Comparison of ENCODE assay signal across 11 cellular contexts in the genomic region with DNA sequence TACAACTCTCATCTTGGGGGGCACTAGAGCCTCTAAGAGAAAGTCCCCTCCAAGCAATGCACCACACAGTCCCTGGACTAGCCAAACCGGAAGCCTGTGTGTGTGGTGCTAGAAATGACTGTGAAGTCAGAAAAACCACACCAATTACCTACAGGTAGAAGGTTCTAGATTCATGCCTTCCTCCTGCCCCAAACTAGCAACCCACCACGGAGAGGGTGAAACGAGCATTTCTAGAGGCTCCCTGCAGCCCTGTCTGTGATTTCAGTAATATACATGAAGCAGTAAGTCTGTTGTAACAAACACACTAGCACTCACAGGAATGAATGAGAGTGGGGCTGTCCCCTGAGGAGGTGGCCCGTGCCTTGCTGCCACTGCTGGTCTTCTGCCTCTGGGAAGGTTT. TPM values are rescaled to one million over a fixed set of nuclear protein-coding genes. Genes with fewer than 3 reads are reported as not detected.
DNase-seq lines count a peak whose midpoint lies in the region; ATAC-seq and TF ChIP-seq lines count a peak whose summit lies in the region.
"Had no signal": no experiment of that assay in that cellular context is flagged by ENCODE, and none has a peak within 500 bp of the region (broad histone marks: within the 10 kb centered on the region; RNA-seq: fewer than 3 reads in every experiment).

No MANE protein-coding gene starts in this region.

- ATAC-seq in HG02870 (IDR thresholded peaks at IDR 0.05; ENCODE audit: unreplicated experiment), result peak; percentile 40

- no peaks in the 10 kb centered on the region for H3K9me3 Mint-ChIP-seq in brain
- H3K9me3 Mint-ChIP-seq in type B pancreatic cell, result no peaks in the 10 kb centered on the region

- H3K4me1 Mint-ChIP-seq in brain (peaks cover 98% of the 10 kb centered on the region), type B pancreatic cell (ENCODE audit: unreplicated experiment) (peaks cover 78% of the 10 kb centered on the region)

- peak overlapping the region in 2 of 5 experiments; percentile 43 to 70 for H3K4me3 Mint-ChIP-seq in brain
- peak overlapping the region; percentile 78 for H3K4me3 Mint-ChIP-seq in type B pancreatic cell

- H3K27me3 Mint-ChIP-seq in brain, result peaks cover 11% of the 10 kb centered on the region
- no peaks in the 10 kb centered on the region for H3K27me3 Mint-ChIP-seq in type B pancreatic cell

- H3K27me3 ChIP-seq in cardiac muscle cell, result no peaks in the 10 kb centered on the region
- no peaks in the 10 kb centered on the region for H3K27me3 ChIP-seq in left ventricle myocardium inferior (ENCODE audit: low read depth)

- H3K36me3 ChIP-seq in cardiac muscle cell (no peaks in the 10 kb centered on the region), left ventricle myocardium inferior (no peaks in the 10 kb centered on the region)

- intact Hi-C loops in left ventricle myocardium inferior (cut with micrococcal nuclease), result no loop called here
- intact Hi-C loops in cardiac septum (cut with DNase I), result no loop called here

- H3K36me3 Mint-ChIP-seq in brain (no peaks in the 10 kb centered on the region), type B pancreatic cell (peaks cover 4% of the 10 kb centered on the region)

- DNase-seq in cardiac muscle cell (ENCODE audit: low read depth in 1 of 2, low spot score in 1 of 2), result no peak
- DNase-seq in left ventricle myocardium inferior, result no peak
- no peak for DNase-seq in type B pancreatic cell (ENCODE audit: extremely low spot score, unreplicated experiment)
- DNase-seq in pons (ENCODE audit: low spot score), result no peak
- DNase-seq in cardiac septum (ENCODE audit: low spot score), result no peak
- no peak for DNase-seq in effector CD8-positive, alpha-beta T cell (lab: John Stamatoyannopoulos, UW)
- DNase-seq: caudate nucleus, H7 had no signal

- H3K27ac ChIP-seq in cardiac muscle cell (peak overlapping the region; percentile 75), left ventricle myocardium inferior (replicated peaks) (no peak overlapping the region)
- H3K27ac ChIP-seq: VCaP had no signal

- TF ChIP-seq CTCF in cardiac muscle cell (IDR thresholded peaks at IDR 0.05; ENCODE audit: low read depth, low read length), result no peak
- TF ChIP-seq CTCF in left ventricle myocardium inferior (IDR thresholded peaks at IDR 0.05; ENCODE audit: borderline replicate concordance), result no peak
- no peak for TF ChIP-seq CTCF in brain (conservative IDR thresholded peaks at IDR 0.05)
- no peak for TF ChIP-seq CTCF in type B pancreatic cell (conservative IDR thresholded peaks at IDR 0.05)

- H3K27ac Mint-ChIP-seq in brain, result peak overlapping the region in 3 of 5 experiments; percentile 69 to 88 (median 87)
- H3K27ac Mint-ChIP-seq in type B pancreatic cell, result peak overlapping the region; percentile 94

- no peaks in the 10 kb centered on the region for H3K9me3 ChIP-seq in cardiac muscle cell (ENCODE audit: low read depth)
- no peaks in the 10 kb centered on the region for H3K9me3 ChIP-seq in left ventricle myocardium inferior (replicated peaks)

- H3K4me1 ChIP-seq in cardiac muscle cell (ENCODE audit: low read depth) (peaks cover 90% of the 10 kb centered on the region), left ventricle myocardium inferior (peaks cover 76% of the 10 kb centered on the region)

- H3K4me3 ChIP-seq in cardiac muscle cell (no peak overlapping the region), left ventricle myocardium inferior (no peak overlapping the region)

RNA-seq across cellular contexts. Expression of a gene that starts 13.6 kb away (rescaled TPM):
- total RNA-seq in cardiac muscle cell, result 6.6 and 12.2 TPM in 2 replicates
- polyA plus RNA-seq in cardiac muscle cell, result 6.7 and 8.4 TPM in 2 replicates
- 9.6 TPM for total RNA-seq in left ventricle myocardium inferior
- polyA plus RNA-seq in brain (ENCODE audit: insufficient read depth, low read depth, low replicate concordance), result 7.6 TPM
- 47.4 and 48.5 TPM in 2 replicates for total RNA-seq in type B pancreatic cell (ENCODE audit: low replicate concordance)
- 15.7 TPM for total RNA-seq in cardiac septum
